Comparison of ENCODE assay signal across 13 cellular contexts in the genomic region with DNA sequence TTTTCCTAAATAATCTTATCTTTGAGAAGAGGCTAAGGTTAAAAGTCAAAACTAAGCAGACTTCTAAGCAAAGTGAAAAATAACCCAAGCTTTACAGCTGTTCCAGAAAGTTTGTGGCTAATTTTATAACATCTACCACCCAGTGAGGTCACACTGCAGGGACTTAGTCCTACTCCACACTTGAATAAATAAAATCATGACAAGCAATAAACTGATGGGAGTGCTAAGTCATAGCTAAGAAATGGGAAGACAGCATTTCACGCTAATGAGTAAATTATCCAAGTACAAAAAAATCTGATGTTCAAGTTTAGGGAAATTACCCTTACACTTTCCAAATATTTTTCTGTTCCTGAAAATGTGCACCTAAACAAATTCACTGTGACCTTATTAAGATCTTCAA. TPM values are rescaled to one million over a fixed set of nuclear protein-coding genes. Genes with fewer than 3 reads are reported as not detected.
DNase-seq lines count a peak whose midpoint lies in the region; ATAC-seq and TF ChIP-seq lines count a peak whose summit lies in the region.
"Had no signal": no experiment of that assay in that cellular context is flagged by ENCODE, and none has a peak within 500 bp of the region (broad histone marks: within the 10 kb centered on the region; RNA-seq: fewer than 3 reads in every experiment).

No MANE protein-coding gene starts in this region.

- H3K27ac Mint-ChIP-seq in activated naive CD4-positive, alpha-beta T cell treated with anti-CD3 and anti-CD28 coated beads for 36 hours: no peak overlapping the region
- H3K27ac Mint-ChIP-seq: activated naive CD8-positive, alpha-beta T cell treated with anti-CD3 and anti-CD28 coated beads, Interleukin-2, amount 50 U/mL, for 24 hours had no signal

- ATAC-seq in IMR-90 (ENCODE audit: low read depth): peak; percentile 76
- ATAC-seq in GM21526 (IDR thresholded peaks at IDR 0.05; ENCODE audit: low FRiP score, unreplicated experiment): no peak
- ATAC-seq: activated naive CD8-positive, alpha-beta T cell treated with anti-CD3 and anti-CD28 coated beads, Interleukin-2, amount 50 U/mL, for 24 hours had no signal

- H3K4me3 Mint-ChIP-seq in activated naive CD4-positive, alpha-beta T cell treated with anti-CD3 and anti-CD28 coated beads for 36 hours: no peak overlapping the region
- H3K4me3 Mint-ChIP-seq: activated naive CD8-positive, alpha-beta T cell treated with anti-CD3 and anti-CD28 coated beads, Interleukin-2, amount 50 U/mL, for 24 hours had no signal

- peaks cover 26 to 59% of the 10 kb centered on the region in 2 experiments for H3K79me1 ChIP-seq in IMR-90 (ENCODE audit: low read depth in 1 of 2, low read length in 2 of 2)

- no peak overlapping the region for H2BK15ac ChIP-seq in IMR-90 (ENCODE audit: low read depth, low read length)

- CTCF ChIA-PET in IMR-90 (lab: Yijun Ruan, JAX): interaction anchor here (0.9 to 1.0 kb wide), 2 partner anchors 49 to 241 kb away, joined by 3 read pairs; no protein-coding TSS in a partner anchor
- CTCF ChIA-PET in activated naive CD4-positive, alpha-beta T cell treated with anti-CD3 and anti-CD28 coated beads for 36 hours (lab: Charles Lee): no interaction called here

- no peak overlapping the region for H2BK120ac ChIP-seq in IMR-90 (ENCODE audit: low read depth, low read length)

- peak; percentile 58 for DNase-seq in IMR-90
- DNase-seq in esophagus squamous epithelium (lab: John Stamatoyannopoulos, UW): no peak
- no peak for DNase-seq in thyroid gland
- no peak for DNase-seq in OCI-M2 (lab: John Stamatoyannopoulos, UW; ENCODE audit: unreplicated experiment)
- DNase-seq in activated naive CD4-positive, alpha-beta T cell treated with anti-CD3 and anti-CD28 coated beads for 36 hours: no peak
- DNase-seq in NCI-H1436 treated with DMSO at 0.1 percent for 48 hours (lab: John Stamatoyannopoulos, UW): no peak
- DNase-seq: activated naive CD8-positive, alpha-beta T cell treated with anti-CD3 and anti-CD28 coated beads, Interleukin-2, amount 50 U/mL, for 24 hours; NCI-H1092 treated with DMSO at 0.1 percent for 48 hours; NCI-H82; stimulated activated naive CD4-positive, alpha-beta T cell treated with Interleukin-2 at 50 U/mL for 16 hours had no signal

- no peak for TF ChIP-seq POLR2A in IMR-90 (IDR thresholded peaks at IDR 0.05; ENCODE audit: low read depth, low read length)
- TF ChIP-seq POLR2A in esophagus squamous epithelium (IDR thresholded peaks at IDR 0.05): no peak
- no peak for TF ChIP-seq POLR2A in thyroid gland (IDR thresholded peaks at IDR 0.05)

- H3K9me3 Mint-ChIP-seq in activated naive CD4-positive, alpha-beta T cell treated with anti-CD3 and anti-CD28 coated beads for 36 hours: no peaks in the 10 kb centered on the region

- H2BK20ac ChIP-seq in IMR-90 (ENCODE audit: low read depth, low read length): no peak overlapping the region

- no peaks in the 10 kb centered on the region for H3K36me3 Mint-ChIP-seq in activated naive CD4-positive, alpha-beta T cell treated with anti-CD3 and anti-CD28 coated beads for 36 hours (ENCODE audit: low read depth)

- POLR2A ChIA-PET in IMR-90 (lab: Charles Lee; ENCODE audit: unreplicated experiment): no interaction called here

- peaks cover 4% of the 10 kb centered on the region for H3K4me1 ChIP-seq in IMR-90 (ENCODE audit: control insufficient read depth, insufficient read depth, low read length)
- H3K4me1 ChIP-seq in esophagus squamous epithelium: peaks cover 0 to 72% (median 3%) of the 10 kb centered on the region in 3 donors
- H3K4me1 ChIP-seq in mucosa of stomach (ENCODE audit: control insufficient read depth, insufficient read depth, low read length): peaks cover 28% of the 10 kb centered on the region
- H3K4me1 ChIP-seq in thyroid gland: peaks cover 33 to 45% of the 10 kb centered on the region in 2 donors

- H2AK9ac ChIP-seq in IMR-90 (replicated peaks; ENCODE audit: low read depth, low read length, poor library complexity): no peak overlapping the region

- H3K4me2 ChIP-seq in IMR-90 (ENCODE audit: low read depth, low read length): peak overlapping the region; percentile 79; the same call in 1 of the 2 replicates

- H2AK5ac ChIP-seq in IMR-90 (ENCODE audit: low read depth, low read length): no peak overlapping the region

- H3K9me3 ChIP-seq in IMR-90 (ENCODE audit: control insufficient read depth, insufficient read depth, low read length) (no peaks in the 10 kb centered on the region), esophagus squamous epithelium (no peaks in the 10 kb centered on the region), mucosa of stomach (ENCODE audit: control insufficient read depth, low read length) (no peaks in the 10 kb centered on the region), thyroid gland (no peaks in the 10 kb centered on the region)

- no peak overlapping the region for H3K23ac ChIP-seq in IMR-90 (ENCODE audit: low read depth, low read length)

- TF ChIP-seq RAD21 in IMR-90 (IDR thresholded peaks at IDR 0.05; ENCODE audit: low read length): no peak

- no peak overlapping the region; a peak in 1 of 4 replicates for H4K8ac ChIP-seq in IMR-90 (ENCODE audit: low read depth in 2 of 2, low read length in 2 of 2)

- no peak overlapping the region; the same call in 1 of the 2 replicates for H3K27ac ChIP-seq in IMR-90 (ENCODE audit: insufficient read depth, low read length)
- H3K27ac ChIP-seq in esophagus squamous epithelium: peak overlapping the region in 3 of 4 donors; percentile 76 to 79 (median 78)
- peak overlapping the region; percentile 19 to 80 (median 39) for H3K27ac ChIP-seq in thyroid gland

- H3K4me3 ChIP-seq in IMR-90 (ENCODE audit: insufficient read depth, low read depth, low read length) (no peak overlapping the region), esophagus squamous epithelium (peak overlapping the region in 1 of 4 donors; percentile 7), mucosa of stomach (ENCODE audit: low read length) (no peak overlapping the region), thyroid gland (replicated peaks in 1 of 3) (no peak overlapping the region)
- H3K4me3 ChIP-seq: lung had no signal

- 0 out of 2 replicates have a peak overlapping the region, but pooled peaks have one; percentile 24 for H3K56ac ChIP-seq in IMR-90 (ENCODE audit: extremely low read depth, insufficient read depth, low read length)

- H4K91ac ChIP-seq in IMR-90 (ENCODE audit: insufficient read depth, low read depth, low read length): no peak overlapping the region

- H3K9ac ChIP-seq in IMR-90 (ENCODE audit: low read depth, low read length): no peak overlapping the region
- peak overlapping the region; percentile 20 for H3K9ac ChIP-seq in mucosa of stomach (ENCODE audit: low read length)

- no peaks in the 10 kb centered on the region for H4K20me1 ChIP-seq in IMR-90 (ENCODE audit: insufficient read depth, low read length)

- H3K27me3 Mint-ChIP-seq in activated naive CD4-positive, alpha-beta T cell treated with anti-CD3 and anti-CD28 coated beads for 36 hours (ENCODE audit: low read depth): peaks cover 4% of the 10 kb centered on the region
- H3K27me3 Mint-ChIP-seq: activated naive CD8-positive, alpha-beta T cell treated with anti-CD3 and anti-CD28 coated beads, Interleukin-2, amount 50 U/mL, for 24 hours had no signal

- dilution Hi-C loops in IMR-90 (cut with HindIII; ENCODE audit: low sequenced_read_pairs, unreplicated experiment): no loop called here

- H3K36me3 ChIP-seq in IMR-90 (ENCODE audit: control insufficient read depth, insufficient read depth, low read length) (no peaks in the 10 kb centered on the region; the same call in 1 of the 2 replicates), esophagus squamous epithelium (no peaks in the 10 kb centered on the region), mucosa of stomach (ENCODE audit: control insufficient read depth, insufficient read depth, low read length) (no peaks in the 10 kb centered on the region), thyroid gland (no peaks in the 10 kb centered on the region)

- H3K4ac ChIP-seq in IMR-90 (ENCODE audit: low read depth, low read length): no peak overlapping the region

- intact Hi-C loops in IMR-90 (cut with micrococcal nuclease) (loop anchor here (5.0 kb wide), 1 partner anchor 34 kb away; no protein-coding TSS in a partner anchor), esophagus squamous epithelium (cut with DNase I) (no loop called here), thyroid gland (cut with DNase I) (no loop called here)
- intact Hi-C loops in activated naive CD4-positive, alpha-beta T cell treated with anti-CD3 and anti-CD28 coated beads for 36 hours (cut with micrococcal nuclease): no loop called here

- H2BK5ac ChIP-seq in IMR-90 (ENCODE audit: low read depth, low read length, poor library complexity, severe bottlenecking): peak overlapping the region; percentile 78

- no peaks in the 10 kb centered on the region for H3K4me1 Mint-ChIP-seq in activated naive CD4-positive, alpha-beta T cell treated with anti-CD3 and anti-CD28 coated beads for 36 hours (ENCODE audit: low read depth)
- H3K4me1 Mint-ChIP-seq: activated naive CD8-positive, alpha-beta T cell treated with anti-CD3 and anti-CD28 coated beads, Interleukin-2, amount 50 U/mL, for 24 hours had no signal

- peak overlapping the region; percentile 53; the same call in 1 of the 2 replicates for H3K18ac ChIP-seq in IMR-90 (ENCODE audit: low read depth, low read length)

- no CpG with 5 or more reads among the region's 1 CpG for WGBS in IMR-90 (ENCODE audit: extremely low coverage in 2 of 2, insufficient read length in 1 of 2), 2 experiments
- WGBS in esophagus squamous epithelium, 2 donors: 69 to 72% methylated on average over 1 of the region's 1 CpG
- 80 to 81% methylated on average over 1 of the region's 1 CpG for WGBS in thyroid gland, 2 donors

- H2AFZ ChIP-seq in IMR-90 (replicated peaks; ENCODE audit: low read length, poor library complexity): no peak overlapping the region

- H3K27me3 ChIP-seq in IMR-90 (ENCODE audit: control insufficient read depth, insufficient read depth, low read length): no peaks in the 10 kb centered on the region
- H3K27me3 ChIP-seq in esophagus squamous epithelium: no peaks in the 10 kb centered on the region
- H3K27me3 ChIP-seq in mucosa of stomach (ENCODE audit: control insufficient read depth, insufficient read depth, low read length): no peaks in the 10 kb centered on the region
- no peaks in the 10 kb centered on the region for H3K27me3 ChIP-seq in thyroid gland

- in situ Hi-C loops in IMR-90 (cut with MboI; ENCODE audit: low sequenced_read_pairs): no loop called here

- 0 out of 2 replicates have a peak, but pooled peaks cover 2% of the 10 kb centered on the region for H3K9me1 ChIP-seq in IMR-90 (ENCODE audit: insufficient read depth, low read length)

- no TSS peak for BruUV-seq in IMR-90 (replicated peaks; lab: Mats Ljungman, UMichigan)

- H3K14ac ChIP-seq in IMR-90 (replicated peaks; ENCODE audit: low read depth, low read length): peak overlapping the region; percentile 73; the same call in 1 of the 2 replicates

- TF ChIP-seq CTCF in IMR-90 (conservative IDR thresholded peaks at IDR 0.05; ENCODE audit: low read depth, low read length): no peak
- no peak for TF ChIP-seq CTCF in esophagus squamous epithelium (IDR thresholded peaks at IDR 0.05)
- TF ChIP-seq CTCF in thyroid gland (IDR thresholded peaks at IDR 0.05): no peak

- H4K5ac ChIP-seq in IMR-90 (ENCODE audit: low read depth, low read length): peak overlapping the region; percentile 41; the same call in 1 of the 2 replicates

RNA-seq across cellular contexts. Expression of a gene that starts 47.7 kb away (rescaled TPM):
- total RNA-seq in IMR-90 (2012; rRNA removed) (15.1 and 16.4 TPM in 2 replicates), esophagus squamous epithelium (10 to 100 TPM in 2 of 4 donors, 1 to 10 TPM in 2; 5.8 to 25.7 (median 10.4) TPM), thyroid gland (10 to 100 TPM; 32.0 to 60.2 (median 36.8) TPM)
- 9.8 TPM in 2 replicates for polyA plus RNA-seq in IMR-90 (2012; rRNA removed)
- 2.7 and 5.9 TPM in 2 replicates for polyA plus RNA-seq in IMR-90 (2012; cell fraction: cytosol; rRNA removed)
- 10.3 and 27.2 TPM in 2 replicates for polyA plus RNA-seq in IMR-90 (2012; cell fraction: nucleus; rRNA removed; ENCODE audit: low replicate concordance)
- not detected for total RNA-seq in activated naive CD4-positive, alpha-beta T cell treated with anti-CD3 and anti-CD28 coated beads for 36 hours

Comparison
In these comparisons a context has a peak if more than half of its experiments do, and no peak if none do; other contexts are left out.
1. RNA of a gene that starts 47.7 kb away (total RNA-seq): 32.0 to 60.2 TPM in thyroid gland, 15.1 to 16.4 TPM in IMR-90 and 5.8 to 25.7 TPM in esophagus squamous epithelium; not detected in activated naive CD4-positive, alpha-beta T cell treated with anti-CD3 and anti-CD28 coated beads for 36 hours; every median in the first group is over 4 times any median in the second.